Comparison of ENCODE assay signal across 1 cellular context in the genomic region with DNA sequence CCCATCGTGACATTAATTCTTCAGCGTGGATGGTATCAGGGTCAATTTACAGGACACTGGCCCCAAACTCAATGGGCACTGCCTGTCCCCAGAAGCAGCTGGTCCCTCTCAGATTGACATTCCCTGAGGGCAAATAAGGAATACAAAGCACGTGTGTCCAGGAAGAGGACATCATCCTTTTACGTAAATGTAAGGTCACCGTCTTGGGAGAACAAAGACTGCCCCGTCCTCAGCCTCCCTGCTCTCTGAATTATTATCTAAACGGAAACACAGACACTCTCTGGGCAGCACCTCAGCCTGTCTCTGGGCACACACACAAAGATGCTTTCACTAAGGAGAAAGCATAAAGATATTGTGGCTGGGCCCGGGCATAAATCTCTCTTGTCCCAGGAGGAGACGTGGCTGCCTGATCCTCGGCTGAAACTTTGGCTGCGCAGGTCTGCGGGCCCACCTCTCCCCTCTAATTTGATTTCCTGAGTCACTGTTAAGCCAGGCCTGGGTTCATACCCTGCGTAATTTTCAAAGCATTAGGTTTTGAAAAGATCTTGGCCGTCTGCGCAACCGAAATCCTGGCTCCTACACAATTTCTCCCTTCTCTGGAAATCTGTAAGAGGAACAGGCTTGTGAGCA.
TF ChIP-seq lines count a peak whose summit lies in the region.

No MANE protein-coding gene starts in this region.

TF ChIP-seq in H1, 55 proteins besides CTCF, POLR2A, EP300 and RAD21:
- no peak for TF ChIP-seq SIRT6 (IDR thresholded peaks at IDR 0.05; ENCODE audit: low read length)
- TF ChIP-seq RNF2 (IDR thresholded peaks at IDR 0.05; ENCODE audit: borderline replicate concordance, low read depth, low read length, missing control alignments, poor library complexity, severe bottlenecking): no peak
- TF ChIP-seq EZH2 (IDR thresholded peaks at IDR 0.05; ENCODE audit: low read depth, low read length, severe bottlenecking): no peak
- TF ChIP-seq, protein P1, sequence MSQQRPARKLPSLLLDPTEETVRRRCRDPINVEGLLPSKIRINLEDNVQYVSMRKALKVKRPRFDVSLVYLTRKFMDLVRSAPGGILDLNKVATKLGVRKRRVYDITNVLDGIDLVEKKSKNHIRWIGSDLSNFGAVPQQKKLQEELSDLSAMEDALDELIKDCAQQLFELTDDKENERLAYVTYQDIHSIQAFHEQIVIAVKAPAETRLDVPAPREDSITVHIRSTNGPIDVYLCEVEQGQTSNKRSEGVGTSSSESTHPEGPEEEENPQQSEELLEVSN (IDR thresholded peaks at IDR 0.05): no peak
- TF ChIP-seq CEBPB (IDR thresholded peaks at IDR 0.05; ENCODE audit: low read depth, low read length): no peak
- TF ChIP-seq TAF1 (IDR thresholded peaks at IDR 0.05; ENCODE audit: low read depth, low read length): no peak
- no peak for TF ChIP-seq JUN (IDR thresholded peaks at IDR 0.05; ENCODE audit: low read depth, low read length)
- no peak for TF ChIP-seq CHD1 (IDR thresholded peaks at IDR 0.05; ENCODE audit: low read depth, low read length)
- no peak for TF ChIP-seq JUND (IDR thresholded peaks at IDR 0.05; ENCODE audit: low read length)
- TF ChIP-seq, protein P2, sequence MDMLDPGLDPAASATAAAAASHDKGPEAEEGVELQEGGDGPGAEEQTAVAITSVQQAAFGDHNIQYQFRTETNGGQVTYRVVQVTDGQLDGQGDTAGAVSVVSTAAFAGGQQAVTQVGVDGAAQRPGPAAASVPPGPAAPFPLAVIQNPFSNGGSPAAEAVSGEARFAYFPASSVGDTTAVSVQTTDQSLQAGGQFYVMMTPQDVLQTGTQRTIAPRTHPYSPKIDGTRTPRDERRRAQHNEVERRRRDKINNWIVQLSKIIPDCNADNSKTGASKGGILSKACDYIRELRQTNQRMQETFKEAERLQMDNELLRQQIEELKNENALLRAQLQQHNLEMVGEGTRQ (IDR thresholded peaks at IDR 0.05; ENCODE audit: low read length): no peak
- no peak for TF ChIP-seq EGR1 (IDR thresholded peaks at IDR 0.05; ENCODE audit: borderline replicate concordance, low read depth, low read length)
- no peak for TF ChIP-seq RFX5 (IDR thresholded peaks at IDR 0.05; ENCODE audit: borderline replicate concordance, low read depth, low read length)
- no peak for TF ChIP-seq SRF (IDR thresholded peaks at IDR 0.05; ENCODE audit: low read depth, low read length)
- TF ChIP-seq RXRA (IDR thresholded peaks at IDR 0.05; ENCODE audit: insufficient read depth, low read depth, low read length): no peak
- TF ChIP-seq FOSL1 (IDR thresholded peaks at IDR 0.05; ENCODE audit: insufficient read depth, low read depth, low read length): no peak
- TF ChIP-seq, protein P3, sequence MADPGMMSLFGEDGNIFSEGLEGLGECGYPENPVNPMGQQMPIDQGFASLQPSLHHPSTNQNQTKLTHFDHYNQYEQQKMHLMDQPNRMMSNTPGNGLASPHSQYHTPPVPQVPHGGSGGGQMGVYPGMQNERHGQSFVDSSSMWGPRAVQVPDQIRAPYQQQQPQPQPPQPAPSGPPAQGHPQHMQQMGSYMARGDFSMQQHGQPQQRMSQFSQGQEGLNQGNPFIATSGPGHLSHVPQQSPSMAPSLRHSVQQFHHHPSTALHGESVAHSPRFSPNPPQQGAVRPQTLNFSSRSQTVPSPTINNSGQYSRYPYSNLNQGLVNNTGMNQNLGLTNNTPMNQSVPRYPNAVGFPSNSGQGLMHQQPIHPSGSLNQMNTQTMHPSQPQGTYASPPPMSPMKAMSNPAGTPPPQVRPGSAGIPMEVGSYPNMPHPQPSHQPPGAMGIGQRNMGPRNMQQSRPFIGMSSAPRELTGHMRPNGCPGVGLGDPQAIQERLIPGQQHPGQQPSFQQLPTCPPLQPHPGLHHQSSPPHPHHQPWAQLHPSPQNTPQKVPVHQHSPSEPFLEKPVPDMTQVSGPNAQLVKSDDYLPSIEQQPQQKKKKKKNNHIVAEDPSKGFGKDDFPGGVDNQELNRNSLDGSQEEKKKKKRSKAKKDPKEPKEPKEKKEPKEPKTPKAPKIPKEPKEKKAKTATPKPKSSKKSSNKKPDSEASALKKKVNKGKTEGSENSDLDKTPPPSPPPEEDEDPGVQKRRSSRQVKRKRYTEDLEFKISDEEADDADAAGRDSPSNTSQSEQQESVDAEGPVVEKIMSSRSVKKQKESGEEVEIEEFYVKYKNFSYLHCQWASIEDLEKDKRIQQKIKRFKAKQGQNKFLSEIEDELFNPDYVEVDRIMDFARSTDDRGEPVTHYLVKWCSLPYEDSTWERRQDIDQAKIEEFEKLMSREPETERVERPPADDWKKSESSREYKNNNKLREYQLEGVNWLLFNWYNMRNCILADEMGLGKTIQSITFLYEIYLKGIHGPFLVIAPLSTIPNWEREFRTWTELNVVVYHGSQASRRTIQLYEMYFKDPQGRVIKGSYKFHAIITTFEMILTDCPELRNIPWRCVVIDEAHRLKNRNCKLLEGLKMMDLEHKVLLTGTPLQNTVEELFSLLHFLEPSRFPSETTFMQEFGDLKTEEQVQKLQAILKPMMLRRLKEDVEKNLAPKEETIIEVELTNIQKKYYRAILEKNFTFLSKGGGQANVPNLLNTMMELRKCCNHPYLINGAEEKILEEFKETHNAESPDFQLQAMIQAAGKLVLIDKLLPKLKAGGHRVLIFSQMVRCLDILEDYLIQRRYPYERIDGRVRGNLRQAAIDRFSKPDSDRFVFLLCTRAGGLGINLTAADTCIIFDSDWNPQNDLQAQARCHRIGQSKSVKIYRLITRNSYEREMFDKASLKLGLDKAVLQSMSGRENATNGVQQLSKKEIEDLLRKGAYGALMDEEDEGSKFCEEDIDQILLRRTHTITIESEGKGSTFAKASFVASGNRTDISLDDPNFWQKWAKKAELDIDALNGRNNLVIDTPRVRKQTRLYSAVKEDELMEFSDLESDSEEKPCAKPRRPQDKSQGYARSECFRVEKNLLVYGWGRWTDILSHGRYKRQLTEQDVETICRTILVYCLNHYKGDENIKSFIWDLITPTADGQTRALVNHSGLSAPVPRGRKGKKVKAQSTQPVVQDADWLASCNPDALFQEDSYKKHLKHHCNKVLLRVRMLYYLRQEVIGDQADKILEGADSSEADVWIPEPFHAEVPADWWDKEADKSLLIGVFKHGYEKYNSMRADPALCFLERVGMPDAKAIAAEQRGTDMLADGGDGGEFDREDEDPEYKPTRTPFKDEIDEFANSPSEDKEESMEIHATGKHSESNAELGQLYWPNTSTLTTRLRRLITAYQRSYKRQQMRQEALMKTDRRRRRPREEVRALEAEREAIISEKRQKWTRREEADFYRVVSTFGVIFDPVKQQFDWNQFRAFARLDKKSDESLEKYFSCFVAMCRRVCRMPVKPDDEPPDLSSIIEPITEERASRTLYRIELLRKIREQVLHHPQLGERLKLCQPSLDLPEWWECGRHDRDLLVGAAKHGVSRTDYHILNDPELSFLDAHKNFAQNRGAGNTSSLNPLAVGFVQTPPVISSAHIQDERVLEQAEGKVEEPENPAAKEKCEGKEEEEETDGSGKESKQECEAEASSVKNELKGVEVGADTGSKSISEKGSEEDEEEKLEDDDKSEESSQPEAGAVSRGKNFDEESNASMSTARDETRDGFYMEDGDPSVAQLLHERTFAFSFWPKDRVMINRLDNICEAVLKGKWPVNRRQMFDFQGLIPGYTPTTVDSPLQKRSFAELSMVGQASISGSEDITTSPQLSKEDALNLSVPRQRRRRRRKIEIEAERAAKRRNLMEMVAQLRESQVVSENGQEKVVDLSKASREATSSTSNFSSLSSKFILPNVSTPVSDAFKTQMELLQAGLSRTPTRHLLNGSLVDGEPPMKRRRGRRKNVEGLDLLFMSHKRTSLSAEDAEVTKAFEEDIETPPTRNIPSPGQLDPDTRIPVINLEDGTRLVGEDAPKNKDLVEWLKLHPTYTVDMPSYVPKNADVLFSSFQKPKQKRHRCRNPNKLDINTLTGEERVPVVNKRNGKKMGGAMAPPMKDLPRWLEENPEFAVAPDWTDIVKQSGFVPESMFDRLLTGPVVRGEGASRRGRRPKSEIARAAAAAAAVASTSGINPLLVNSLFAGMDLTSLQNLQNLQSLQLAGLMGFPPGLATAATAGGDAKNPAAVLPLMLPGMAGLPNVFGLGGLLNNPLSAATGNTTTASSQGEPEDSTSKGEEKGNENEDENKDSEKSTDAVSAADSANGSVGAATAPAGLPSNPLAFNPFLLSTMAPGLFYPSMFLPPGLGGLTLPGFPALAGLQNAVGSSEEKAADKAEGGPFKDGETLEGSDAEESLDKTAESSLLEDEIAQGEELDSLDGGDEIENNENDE (IDR thresholded peaks at IDR 0.05; ENCODE audit: insufficient replicate concordance, low read length): no peak
- TF ChIP-seq CREB1 (IDR thresholded peaks at IDR 0.05): no peak
